ENCODE assay signal across 5 cellular contexts in genomic region chr11:21264125-21264524, GRCh38.
"Had no signal": no experiment of that assay in that cellular context is flagged by ENCODE, and none has a peak within 500 bp of the region (broad histone marks: within the 10 kb centered on the region; RNA-seq: fewer than 3 reads in every experiment).

No MANE protein-coding gene starts in this region.

- H2AFZ ChIP-seq: GM23338 had no signal

- ATAC-seq: GM23338, K562 had no signal

- H3K4me3 ChIP-seq: GM23338, K562 had no signal

- H3K4me1 Mint-ChIP-seq: H9 had no signal

- H3K4me3 Mint-ChIP-seq: GM23338, H9 had no signal

- DNase-seq: H9, HCEC 1CT, IMR-90 had no signal

- H3K4me2 ChIP-seq: GM23338 had no signal

- H3K27ac Mint-ChIP-seq: GM23338, H9 had no signal

- H3K9me3 Mint-ChIP-seq: GM23338, H9 had no signal
